Comparison of ENCODE assay signal across 26 cellular contexts in genomic region chr20:59120919-59121318, GRCh38. TPM values are rescaled to one million over a fixed set of nuclear protein-coding genes. Genes with fewer than 3 reads are reported as not detected.
DNase-seq lines count a peak whose midpoint lies in the region; ATAC-seq, FAIRE-seq and TF ChIP-seq lines count a peak whose summit lies in the region.
"Had no signal": no experiment of that assay in that cellular context is flagged by ENCODE, and none has a peak within 500 bp of the region (broad histone marks: within the 10 kb centered on the region; RNA-seq: fewer than 3 reads in every experiment).

No MANE protein-coding gene starts in this region.

- TF ChIP-seq CTCF in kidney (IDR thresholded peaks at IDR 0.05; ENCODE audit: borderline replicate concordance, extremely low read depth, insufficient read depth), result no peak

- H3K9me3 ChIP-seq in kidney (ENCODE audit: control insufficient read depth in 1 of 2, low read length in 2 of 2), result no peaks in the 10 kb centered on the region
- H3K9me3 ChIP-seq: adrenal gland, breast epithelium, SK-N-SH had no signal

- no peak for FAIRE-seq in kidney (lab: Jason Lieb, UNC)
- FAIRE-seq: GM12892, urothelium cell line had no signal

- H3K4me1 ChIP-seq in kidney (ENCODE audit: control insufficient read depth in 1 of 2, insufficient read depth in 1 of 2, low read depth in 1 of 2, low read length in 2 of 2), result no peaks in the 10 kb centered on the region
- H3K4me1 ChIP-seq: adrenal gland, breast epithelium, foreskin keratinocyte had no signal

- peak; percentile 39 for DNase-seq in activated CD4-positive, alpha-beta T cell treated with anti-CD3 and anti-CD28 coated beads for 36 hours
- DNase-seq in activated CD4-positive, alpha-beta T cell treated with anti-CD3 and anti-CD28 coated beads, Interleukin-2, amount 50 U/mL, for 4 hours, result no peak
- peak; percentile 21 for DNase-seq in G401 (ENCODE audit: low spot score)
- no peak for DNase-seq in naive B cell
- no peak for DNase-seq in NCI-H2171 treated with DMSO at 0.1 percent for 48 hours (lab: John Stamatoyannopoulos, UW)
- DNase-seq in kidney, result no peak
- DNase-seq: activated CD4-positive, alpha-beta T cell treated with anti-CD3 and anti-CD28 coated beads for 1 hour; adrenal gland; foreskin keratinocyte; hypothalamus; mammary epithelial cell; MM.1S; NCI-H1930; NCI-H446; SK-N-SH; T1000 had no signal

- in situ Hi-C loops in G401 (cut with HindIII; ENCODE audit: low sequenced_read_pairs), result no loop called here

- H3K9ac ChIP-seq in kidney (ENCODE audit: low read length in 2 of 2), result no peak overlapping the region
- H3K9ac ChIP-seq: SK-N-SH had no signal

- no peaks in the 10 kb centered on the region for H3K27me3 Mint-ChIP-seq in activated CD4-positive, alpha-beta T cell treated with anti-CD3 and anti-CD28 coated beads for 36 hours
- no peaks in the 10 kb centered on the region for H3K27me3 Mint-ChIP-seq in activated T-helper 17 cell treated with anti-CD3 and anti-CD28 coated beads, Interleukin-2, amount 50 U/mL, for 72 hours
- no peaks in the 10 kb centered on the region for H3K27me3 Mint-ChIP-seq in naive B cell

- peak overlapping the region; percentile 94 for H3K27ac Mint-ChIP-seq in activated CD4-positive, alpha-beta T cell treated with anti-CD3 and anti-CD28 coated beads for 36 hours
- H3K27ac Mint-ChIP-seq in activated T-helper 17 cell treated with anti-CD3 and anti-CD28 coated beads, Interleukin-2, amount 50 U/mL, for 72 hours, result peak overlapping the region; percentile 91
- H3K27ac Mint-ChIP-seq in naive B cell, result peak overlapping the region; percentile 99 to 100 (median 100)

- H3K36me3 Mint-ChIP-seq in activated CD4-positive, alpha-beta T cell treated with anti-CD3 and anti-CD28 coated beads for 36 hours (ENCODE audit: low read depth), result peaks cover 9% of the 10 kb centered on the region
- H3K36me3 Mint-ChIP-seq in activated T-helper 17 cell treated with anti-CD3 and anti-CD28 coated beads, Interleukin-2, amount 50 U/mL, for 72 hours (ENCODE audit: low read depth), result no peaks in the 10 kb centered on the region
- peaks cover 0 to 7% of the 10 kb centered on the region in 2 donors for H3K36me3 Mint-ChIP-seq in naive B cell

- CTCF ChIA-PET in activated CD4-positive, alpha-beta T cell treated with anti-CD3 and anti-CD28 coated beads for 36 hours (lab: Charles Lee), result interaction anchor here (0.7 to 2.6 kb wide), 6 partner anchors 11 to 86 kb away, joined by 3 to 9 read pairs (median 5); no protein-coding TSS in a partner anchor

- H3K36me3 ChIP-seq in kidney (ENCODE audit: control insufficient read depth in 1 of 2, insufficient read depth in 2 of 2, low read length in 2 of 2), result no peaks in the 10 kb centered on the region
- H3K36me3 ChIP-seq: adrenal gland, breast epithelium had no signal

- no peak overlapping the region for H3K27ac ChIP-seq in kidney (ENCODE audit: low read depth in 2 of 2, low read length in 2 of 2)
- H3K27ac ChIP-seq: 22Rv1, adrenal gland, breast epithelium, foreskin keratinocyte, HL-60 had no signal

- POLR2A ChIA-PET in activated CD4-positive, alpha-beta T cell treated with anti-CD3 and anti-CD28 coated beads for 36 hours (lab: Charles Lee), result no interaction called here

- H3K4me3 Mint-ChIP-seq in activated CD4-positive, alpha-beta T cell treated with anti-CD3 and anti-CD28 coated beads for 36 hours, result peak overlapping the region; percentile 22
- H3K4me3 Mint-ChIP-seq in activated T-helper 17 cell treated with anti-CD3 and anti-CD28 coated beads, Interleukin-2, amount 50 U/mL, for 72 hours, result peak overlapping the region; percentile 84
- H3K4me3 Mint-ChIP-seq in naive B cell, result peak overlapping the region in 7 of 8 donors; percentile 12 to 99 (median 76)

- peaks cover 2% of the 10 kb centered on the region for H3K9me3 Mint-ChIP-seq in activated CD4-positive, alpha-beta T cell treated with anti-CD3 and anti-CD28 coated beads for 36 hours (ENCODE audit: low read depth)
- H3K9me3 Mint-ChIP-seq in activated T-helper 17 cell treated with anti-CD3 and anti-CD28 coated beads, Interleukin-2, amount 50 U/mL, for 72 hours, result peaks cover 8% of the 10 kb centered on the region
- peaks cover 0 to 6% (median 1%) of the 10 kb centered on the region in 7 donors for H3K9me3 Mint-ChIP-seq in naive B cell

- H3K4me1 Mint-ChIP-seq in activated CD4-positive, alpha-beta T cell treated with anti-CD3 and anti-CD28 coated beads for 36 hours, result peaks cover 81% of the 10 kb centered on the region
- H3K4me1 Mint-ChIP-seq in activated T-helper 17 cell treated with anti-CD3 and anti-CD28 coated beads, Interleukin-2, amount 50 U/mL, for 72 hours, result peaks cover 52% of the 10 kb centered on the region
- peaks cover 59 to 66% (median 66%) of the 10 kb centered on the region in 3 donors for H3K4me1 Mint-ChIP-seq in naive B cell

- H3K4me3 ChIP-seq in kidney (ENCODE audit: low read length in 2 of 2), result no peak overlapping the region
- H3K4me3 ChIP-seq: adrenal gland, breast epithelium had no signal

- intact Hi-C loops in activated CD4-positive, alpha-beta T cell treated with anti-CD3 and anti-CD28 coated beads for 36 hours (cut with DNase I, micrococcal nuclease), result loop anchor here in 1 of 2 experiments (1.0 kb wide), 1 partner anchor 23 kb away; no protein-coding TSS in a partner anchor
- intact Hi-C loops in kidney (cut with DNase I), result no loop called here

- no peak for ATAC-seq in activated CD4-positive, alpha-beta T cell treated with anti-CD3 and anti-CD28 coated beads for 36 hours
- ATAC-seq in activated T-helper 17 cell treated with anti-CD3 and anti-CD28 coated beads, Interleukin-2, amount 50 U/mL, for 72 hours (replicated peaks), result no peak
- ATAC-seq in naive B cell (ENCODE audit: low read depth in 2 of 2) (no peak), HG02981 (IDR thresholded peaks at IDR 0.05; ENCODE audit: unreplicated experiment) (no peak)
- ATAC-seq: foreskin keratinocyte, HCT116 had no signal

RNA-seq across cellular contexts. Expression of gene ZNF831, which starts 42.7 kb away (rescaled TPM):
- 1 to 10 TPM; 7.0 to 8.6 TPM for total RNA-seq in activated CD4-positive, alpha-beta T cell treated with anti-CD3 and anti-CD28 coated beads for 36 hours
- not detected in 2 replicates for total RNA-seq in G401 (2014; rRNA removed; shearing (Covaris generic))
- 10 to 100 TPM; 13.5 to 17.8 TPM for total RNA-seq in activated T-helper 17 cell treated with anti-CD3 and anti-CD28 coated beads, Interleukin-2, amount 50 U/mL, for 72 hours
- polyA plus RNA-seq in naive B cell (ENCODE audit: low read depth in 6 of 6) (1 to 10 TPM in 4 of 6 donors, under 1 TPM in 2; 0.66 to 2.6 (median 2.3) TPM), kidney (ENCODE audit: insufficient read depth, low read depth, low replicate concordance) (0.04 TPM)
- total RNA-seq in kidney, result 1.9 TPM
- total RNA-seq: epithelial cell of proximal tubule, foreskin keratinocyte, kidney epithelial cell, mammary epithelial cell had no signal
- polyA plus RNA-seq: foreskin keratinocyte, mammary epithelial cell, SK-N-SH had no signal

Comparison
In these comparisons a context has a peak if more than half of its experiments do, and no peak if none do; other contexts are left out.
1. DNase-seq: peak in activated CD4-positive, alpha-beta T cell treated with anti-CD3 and anti-CD28 coated beads for 36 hours (single experiment) and G401 (single experiment); none in activated CD4-positive, alpha-beta T cell treated with anti-CD3 and anti-CD28 coated beads, Interleukin-2, amount 50 U/mL, for 4 hours (0 of 2), naive B cell (single experiment), NCI-H2171 treated with DMSO at 0.1 percent for 48 hours (single experiment) and kidney (single experiment).
2. H3K4me3 Mint-ChIP-seq: peak in every context shown above with its lines; median percentile 84 in activated T-helper 17 cell treated with anti-CD3 and anti-CD28 coated beads, Interleukin-2, amount 50 U/mL, for 72 hours; 76 in naive B cell; 22 in activated CD4-positive, alpha-beta T cell treated with anti-CD3 and anti-CD28 coated beads for 36 hours.
3. Peak in every context shown above with its lines, with median percentiles within 50 percentile points of each other: H3K27ac Mint-ChIP-seq.